Comparison of ENCODE assay signal across 9 cellular contexts in genomic region chr7:16648551-16648950, GRCh38. TPM values are rescaled to one million over a fixed set of nuclear protein-coding genes. Genes with fewer than 3 reads are reported as not detected.
DNase-seq lines count a peak whose midpoint lies in the region; ATAC-seq and TF ChIP-seq lines count a peak whose summit lies in the region.
"Had no signal": no experiment of that assay in that cellular context is flagged by ENCODE, and none has a peak within 500 bp of the region (broad histone marks: within the 10 kb centered on the region; RNA-seq: fewer than 3 reads in every experiment).

No MANE protein-coding gene starts in this region.

- H3K27ac Mint-ChIP-seq in immature natural killer cell: no peak overlapping the region

- peaks cover 7 to 18% (median 9%) of the 10 kb centered on the region in 3 donors for H3K27me3 Mint-ChIP-seq in immature natural killer cell (ENCODE audit: low read depth in 3 of 3)

- H3K27me3 ChIP-seq in BE2C (no peaks in the 10 kb centered on the region), H7 (ENCODE audit: control insufficient read depth, insufficient read depth, low read length) (peaks cover 4% of the 10 kb centered on the region)

- DNase-seq in BE2C (no peak), H7 (peak; percentile 21), UCSD-AML1 (lab: John Stamatoyannopoulos, UW; ENCODE audit: unreplicated experiment) (peak; percentile 3), immature natural killer cell (no peak), NCI-H1048 (lab: John Stamatoyannopoulos, UW) (no peak), OCI-M2 (lab: John Stamatoyannopoulos, UW; ENCODE audit: unreplicated experiment) (no peak)
- DNase-seq: midbrain had no signal

- H3K9me3 ChIP-seq in BE2C: no peaks in the 10 kb centered on the region

- H3K36me3 ChIP-seq in BE2C (peaks cover 10% of the 10 kb centered on the region), H7 (replicated peaks; ENCODE audit: control insufficient read depth, insufficient read depth, low read length) (no peaks in the 10 kb centered on the region)

- H3K9me3 Mint-ChIP-seq in immature natural killer cell: no peaks in the 10 kb centered on the region

- ATAC-seq in HG03378 (IDR thresholded peaks at IDR 0.05; ENCODE audit: unreplicated experiment): no peak
- no peak for ATAC-seq in HG03354 (IDR thresholded peaks at IDR 0.05; ENCODE audit: poor library complexity, severe bottlenecking, unreplicated experiment)

- H3K4me1 ChIP-seq in BE2C: peaks cover 3% of the 10 kb centered on the region; the same call in 1 of the 2 replicates

- H3K4me3 ChIP-seq in BE2C (ENCODE audit: low read depth, low read length): peak overlapping the region; percentile 95
- no peak overlapping the region for H3K4me3 ChIP-seq in H7 (ENCODE audit: insufficient read depth, low read depth, low read length)

- H3K4me3 Mint-ChIP-seq in immature natural killer cell: peak overlapping the region in 3 of 5 donors; percentile 3 to 25 (median 7)

- peaks cover 54 to 81% of the 10 kb centered on the region in 2 donors for H3K4me1 Mint-ChIP-seq in immature natural killer cell

- H3K36me3 Mint-ChIP-seq in immature natural killer cell: peaks cover 0 to 4% (median 3%) of the 10 kb centered on the region in 3 donors

- no peak for TF ChIP-seq CTCF in BE2C (IDR thresholded peaks at IDR 0.05; ENCODE audit: low read depth, low read length)

RNA-seq across cellular contexts. Expression of gene BZW2, which starts 2.6 kb away (rescaled TPM):
- polyA plus RNA-seq in BE2C (2012; ENCODE audit: insufficient read depth, insufficient read length, low read depth): 163 TPM
- 99.0 and 99.3 TPM in 2 replicates for total RNA-seq in H7 (2014; rRNA removed; shearing (Covaris generic))
- polyA plus RNA-seq in immature natural killer cell: 10 to 100 TPM; 35.8 to 47.8 (median 41.2) TPM

RNA-seq across cellular contexts. Expression of gene ANKMY2, which starts 3.0 kb away (rescaled TPM):
- polyA plus RNA-seq in BE2C (2012; ENCODE audit: insufficient read depth, insufficient read length, low read depth): 12.6 TPM
- 13.6 and 16.8 TPM in 2 replicates for total RNA-seq in H7 (2014; rRNA removed; shearing (Covaris generic))
- polyA plus RNA-seq in immature natural killer cell: 10 to 100 TPM; 22.2 to 30.5 (median 24.3) TPM

Comparison
In these comparisons a context has a peak if more than half of its experiments do, and no peak if none do; other contexts are left out.
1. DNase-seq: peak in H7 (single experiment) and UCSD-AML1 (single experiment); none in BE2C (single experiment), immature natural killer cell (0 of 3), NCI-H1048 (single experiment) and OCI-M2 (single experiment).